In genomic region chr1:187074445-187075045, GRCh38 we compare ENCODE assay signal across 27 cellular contexts.
"Had no signal": no experiment of that assay in that cellular context is flagged by ENCODE, and none has a peak within 500 bp of the region (broad histone marks: within the 10 kb centered on the region; RNA-seq: fewer than 3 reads in every experiment).

No MANE protein-coding gene starts in this region.

- H2AFZ ChIP-seq: hepatocyte, neural progenitor cell had no signal

- H3K79me2 ChIP-seq: hepatocyte had no signal

- FAIRE-seq: endothelial cell of umbilical vein, frontal cortex, small intestine had no signal

- DNase-seq: activated B cell treated with CpG ODN at 0.5 μM for 24 hours; activated CD4-positive, alpha-beta T cell treated with anti-CD3 and anti-CD28 coated beads for 36 hours; activated CD4-positive, alpha-beta T cell treated with anti-CD3 and anti-CD28 coated beads, Interleukin-2, amount 50 U/mL, for 4 hours; activated CD8-positive, alpha-beta memory T cell treated with anti-CD3 and anti-CD28 coated beads, Interleukin-2, amount 10 ng/mL, durations not matched to agents 7 days and 5 days; activated effector memory CD4-positive, alpha-beta T cell treated with anti-CD3 and anti-CD28 coated beads, Interleukin-2, amount 50 U/mL, for 16 hours; activated naive CD4-positive, alpha-beta T cell treated with anti-CD3 and anti-CD28 coated beads, Interleukin-2, amount 10 ng/mL, durations not matched to agents 7 days and 5 days; activated T-cell treated with anti-CD3 and anti-CD28 coated beads for 4 hours; brain microvascular endothelial cell; caudate nucleus; dermis blood vessel endothelial cell; effector CD8-positive, alpha-beta T cell; glutamatergic neuron; kidney glomerular epithelial cell; naive B cell; small intestine; T1000 had no signal

- H3K27me3 ChIP-seq: ascending aorta, brain microvascular endothelial cell, esophagus muscularis mucosa, hepatocyte, left lung, neural progenitor cell, upper lobe of left lung had no signal

- H3K27ac ChIP-seq: ascending aorta, brain microvascular endothelial cell, esophagus muscularis mucosa, hepatocyte, left lung, neural progenitor cell, upper lobe of left lung had no signal

- H3K4me2 ChIP-seq: hepatocyte, neural progenitor cell had no signal

- H3K9me3 ChIP-seq: ascending aorta, left lung had no signal

- H3K27ac Mint-ChIP-seq: activated B cell treated with CpG ODN at 0.5 μM for 24 hours; activated CD4-positive, alpha-beta T cell treated with anti-CD3 and anti-CD28 coated beads for 36 hours; activated CD8-positive, alpha-beta memory T cell treated with anti-CD3 and anti-CD28 coated beads, Interleukin-2, amount 10 ng/mL, durations not matched to agents 7 days and 5 days; activated naive CD4-positive, alpha-beta T cell treated with anti-CD3 and anti-CD28 coated beads, Interleukin-2, amount 10 ng/mL, durations not matched to agents 7 days and 5 days; neural progenitor cell; stimulated activated memory B cell treated with anti-CD40 and anti-IgM and Interleukin-4, amounts not matched to agents 10 μg/mL and 1 μg/mL and 100 μg/mL, for 72 hours had no signal

- H3K4me3 ChIP-seq: ascending aorta, esophagus muscularis mucosa, hepatocyte, left lung, lung, neural progenitor cell, upper lobe of left lung had no signal

- H3K9me3 Mint-ChIP-seq: activated B cell treated with CpG ODN at 0.5 μM for 24 hours had no signal

- H3K4me3 Mint-ChIP-seq: activated B cell treated with CpG ODN at 0.5 μM for 24 hours; activated CD4-positive, alpha-beta T cell treated with anti-CD3 and anti-CD28 coated beads for 36 hours; activated CD8-positive, alpha-beta memory T cell treated with anti-CD3 and anti-CD28 coated beads, Interleukin-2, amount 10 ng/mL, durations not matched to agents 7 days and 5 days; activated naive CD4-positive, alpha-beta T cell treated with anti-CD3 and anti-CD28 coated beads, Interleukin-2, amount 10 ng/mL, durations not matched to agents 7 days and 5 days; neural progenitor cell; stimulated activated memory B cell treated with anti-CD40 and anti-IgM and Interleukin-4, amounts not matched to agents 10 μg/mL and 1 μg/mL and 100 μg/mL, for 72 hours had no signal

- H3K4me1 Mint-ChIP-seq: activated B cell treated with CpG ODN at 0.5 μM for 24 hours; activated CD4-positive, alpha-beta T cell treated with anti-CD3 and anti-CD28 coated beads for 36 hours; activated CD8-positive, alpha-beta memory T cell treated with anti-CD3 and anti-CD28 coated beads, Interleukin-2, amount 10 ng/mL, durations not matched to agents 7 days and 5 days; stimulated activated memory B cell treated with anti-CD40 and anti-IgM and Interleukin-4, amounts not matched to agents 10 μg/mL and 1 μg/mL and 100 μg/mL, for 72 hours had no signal

- H3K36me3 Mint-ChIP-seq: naive B cell; stimulated activated memory B cell treated with anti-CD40 and anti-IgM and Interleukin-4, amounts not matched to agents 10 μg/mL and 1 μg/mL and 100 μg/mL, for 72 hours had no signal

- H3K4me1 ChIP-seq: ascending aorta, esophagus muscularis mucosa, left lung, upper lobe of left lung had no signal

- H3K36me3 ChIP-seq: ascending aorta, brain microvascular endothelial cell, esophagus muscularis mucosa, left lung, neural progenitor cell, upper lobe of left lung had no signal

- H3K27me3 Mint-ChIP-seq: activated B cell treated with CpG ODN at 0.5 μM for 24 hours; activated CD4-positive, alpha-beta T cell treated with anti-CD3 and anti-CD28 coated beads for 36 hours; activated CD8-positive, alpha-beta memory T cell treated with anti-CD3 and anti-CD28 coated beads, Interleukin-2, amount 10 ng/mL, durations not matched to agents 7 days and 5 days; activated naive CD4-positive, alpha-beta T cell treated with anti-CD3 and anti-CD28 coated beads, Interleukin-2, amount 10 ng/mL, durations not matched to agents 7 days and 5 days; naive B cell; stimulated activated memory B cell treated with anti-CD40 and anti-IgM and Interleukin-4, amounts not matched to agents 10 μg/mL and 1 μg/mL and 100 μg/mL, for 72 hours had no signal

- ATAC-seq: activated CD4-positive, alpha-beta T cell treated with anti-CD3 and anti-CD28 coated beads for 36 hours; activated CD8-positive, alpha-beta memory T cell treated with anti-CD3 and anti-CD28 coated beads, Interleukin-2, amount 10 ng/mL, durations not matched to agents 7 days and 5 days; left lung; sciatic nerve; stimulated activated memory B cell treated with anti-CD40 and anti-IgM and Interleukin-4, amounts not matched to agents 10 μg/mL and 1 μg/mL and 100 μg/mL, for 72 hours had no signal

- H3K9ac ChIP-seq: neural progenitor cell had no signal
